In the genomic region with DNA sequence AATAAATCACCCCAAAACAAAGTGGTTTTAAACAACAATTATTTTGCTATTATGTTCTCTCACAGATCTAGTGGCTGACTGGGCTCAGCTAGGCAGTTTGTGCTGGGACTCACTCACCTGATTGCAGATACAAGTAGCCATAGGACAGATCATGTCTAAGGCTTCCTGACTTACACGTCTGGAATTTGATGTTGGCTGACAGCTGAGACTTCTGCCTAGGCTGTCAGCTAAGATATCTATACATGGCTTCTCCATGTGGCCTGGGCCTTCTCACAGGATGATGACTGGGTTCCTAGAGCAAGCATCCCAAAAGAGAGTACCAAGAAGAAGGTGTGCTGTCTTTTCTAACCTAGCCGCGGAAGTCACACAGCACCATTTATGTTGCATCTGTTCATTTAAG, we compare ENCODE assay signal across 14 cellular contexts.
DNase-seq lines count a peak whose midpoint lies in the region; TF ChIP-seq lines count a peak whose summit lies in the region.
"Had no signal": no experiment of that assay in that cellular context is flagged by ENCODE, and none has a peak within 500 bp of the region (broad histone marks: within the 10 kb centered on the region; RNA-seq: fewer than 3 reads in every experiment).

No MANE protein-coding gene starts in this region.

- no peaks in the 10 kb centered on the region for H3K9me3 ChIP-seq in mammary epithelial cell (replicated peaks; ENCODE audit: insufficient read depth, low read length)
- H3K9me3 ChIP-seq in breast epithelium = no peaks in the 10 kb centered on the region
- H3K9me3 ChIP-seq: Caco-2 had no signal

- CTCF ChIA-PET in mammary epithelial cell (lab: Charles Lee; ENCODE audit: low non-redundant PET) = no interaction called here

- BruUV-seq in mammary epithelial cell (replicated peaks; lab: Mats Ljungman, UMichigan) = no TSS peak

- H2AFZ ChIP-seq in mammary epithelial cell (ENCODE audit: low read depth, low read length) = no peak overlapping the region

- WGBS in mammary epithelial cell (ENCODE audit: low coverage, missing lambda C conversion rate) = 74% methylated on average over 3 of the region's 3 CpGs

- TF ChIP-seq POLR2A in breast epithelium (IDR thresholded peaks at IDR 0.05) = no peak

- intact Hi-C loops in mammary epithelial cell (cut with micrococcal nuclease) = loop anchor here (5.0 kb wide), 1 partner anchor 39 kb away; no protein-coding TSS in a partner anchor
- intact Hi-C loops in breast epithelium (cut with DNase I; ENCODE audit: low total_unique reads) = no loop called here
- intact Hi-C loops in CD14-positive monocyte (cut with micrococcal nuclease) = no loop called here

- peaks cover 0 to 3% (median 0%) of the 10 kb centered on the region in 7 donors for H3K9me3 Mint-ChIP-seq in CD14-positive monocyte

- no peak overlapping the region for H3K9ac ChIP-seq in mammary epithelial cell (ENCODE audit: insufficient read depth, low read length)

- H3K4me1 Mint-ChIP-seq in CD14-positive monocyte = no peaks in the 10 kb centered on the region

- H3K79me2 ChIP-seq in mammary epithelial cell (ENCODE audit: insufficient read depth, low read length) = no peaks in the 10 kb centered on the region

- dilution Hi-C loops in mammary epithelial cell (cut with HindIII; ENCODE audit: low sequenced_read_pairs) = no loop called here

- TF ChIP-seq CTCF in mammary epithelial cell (conservative IDR thresholded peaks at IDR 0.05 in 1 of 2, IDR thresholded peaks at IDR 0.05 in 1 of 2; ENCODE audit: extremely low read depth in 1 of 2, insufficient read depth in 1 of 2, low read depth in 1 of 2, low read length in 2 of 2) (no peak), breast epithelium (IDR thresholded peaks at IDR 0.05) (no peak), epithelial cell of esophagus (IDR thresholded peaks at IDR 0.05; ENCODE audit: insufficient read depth, low read depth, low read length, missing control alignments) (no peak), GM13976 (IDR thresholded peaks at IDR 0.05; ENCODE audit: borderline replicate concordance, control extremely low read depth, extremely low read depth, insufficient read depth, missing control alignments) (no peak), CD14-positive monocyte (IDR thresholded peaks at IDR 0.05) (no peak)

- no peaks in the 10 kb centered on the region for H3K36me3 Mint-ChIP-seq in CD14-positive monocyte
- H3K36me3 Mint-ChIP-seq: CD8-positive, alpha-beta memory T cell had no signal

- H3K27ac ChIP-seq in mammary epithelial cell (ENCODE audit: insufficient read depth, low read depth, low read length) = no peak overlapping the region
- H3K27ac ChIP-seq in breast epithelium = no peak overlapping the region
- H3K27ac ChIP-seq: 22Rv1 had no signal

- no peak overlapping the region for H3K4me2 ChIP-seq in mammary epithelial cell (ENCODE audit: insufficient read depth, low read depth, low read length)

- H3K27me3 Mint-ChIP-seq in CD14-positive monocyte (ENCODE audit: low read depth in 3 of 3) = peaks cover 1 to 4% (median 2%) of the 10 kb centered on the region in 3 donors

- H3K27ac Mint-ChIP-seq in CD14-positive monocyte = no peak overlapping the region
- H3K27ac Mint-ChIP-seq: CD8-positive, alpha-beta memory T cell had no signal

- DNase-seq in mammary epithelial cell (peak; percentile 49), breast epithelium (ENCODE audit: low spot score in 2 of 2) (no peak), epithelial cell of esophagus (ENCODE audit: low read depth) (peak; percentile 68), kidney tubule cell (ENCODE audit: low spot score) (peak; percentile 39), GM13976 (ENCODE audit: low spot score) (no peak), CD14-positive monocyte (ENCODE audit: low spot score) (no peak), NCI-H748 (lab: John Stamatoyannopoulos, UW; ENCODE audit: unreplicated experiment) (no peak), HuH-7 (ENCODE audit: low spot score) (no peak)
- DNase-seq: Caco-2; CD8-positive, alpha-beta memory T cell; DND-41; GF-D8; IMR-90 had no signal

- H3K4me1 ChIP-seq in mammary epithelial cell (ENCODE audit: insufficient read depth, low read length) (peaks cover 15% of the 10 kb centered on the region), breast epithelium (no peaks in the 10 kb centered on the region)
- H3K4me1 ChIP-seq: Caco-2 had no signal

- no peak overlapping the region for H3K4me3 ChIP-seq in mammary epithelial cell (replicated peaks in 1 of 3; ENCODE audit: insufficient read depth in 1 of 3, low read depth in 2 of 3, low read length in 3 of 3)
- H3K4me3 ChIP-seq in breast epithelium = no peak overlapping the region
- no peak overlapping the region for H3K4me3 ChIP-seq in epithelial cell of esophagus (ENCODE audit: low read length)

- H4K20me1 ChIP-seq in mammary epithelial cell (ENCODE audit: insufficient read depth, low read length) = no peaks in the 10 kb centered on the region

- H3K36me3 ChIP-seq in mammary epithelial cell (ENCODE audit: insufficient read depth, low read length) (no peaks in the 10 kb centered on the region), breast epithelium (no peaks in the 10 kb centered on the region)

- H3K27me3 ChIP-seq in mammary epithelial cell (ENCODE audit: insufficient read depth, low read length) = no peaks in the 10 kb centered on the region
- H3K27me3 ChIP-seq in breast epithelium = no peaks in the 10 kb centered on the region

- H3K4me3 Mint-ChIP-seq in CD14-positive monocyte = no peak overlapping the region
- H3K4me3 Mint-ChIP-seq: CD8-positive, alpha-beta memory T cell had no signal

- in situ Hi-C loops in mammary epithelial cell (cut with MboI; ENCODE audit: low sequenced_read_pairs in 2 of 2) (no loop called here), GM13976 (cut with MboI; ENCODE audit: low sequenced_read_pairs, unreplicated experiment) (no loop called here)

Comparison
In these comparisons a context has a peak if more than half of its experiments do, and no peak if none do; other contexts are left out.
1. DNase-seq: peak in mammary epithelial cell (single experiment), epithelial cell of esophagus (single experiment) and kidney tubule cell (single experiment); none in breast epithelium (0 of 2), GM13976 (single experiment), CD14-positive monocyte (single experiment), NCI-H748 (single experiment) and HuH-7 (single experiment).